ENCODE assay signal across 22 cellular contexts in the genomic region with DNA sequence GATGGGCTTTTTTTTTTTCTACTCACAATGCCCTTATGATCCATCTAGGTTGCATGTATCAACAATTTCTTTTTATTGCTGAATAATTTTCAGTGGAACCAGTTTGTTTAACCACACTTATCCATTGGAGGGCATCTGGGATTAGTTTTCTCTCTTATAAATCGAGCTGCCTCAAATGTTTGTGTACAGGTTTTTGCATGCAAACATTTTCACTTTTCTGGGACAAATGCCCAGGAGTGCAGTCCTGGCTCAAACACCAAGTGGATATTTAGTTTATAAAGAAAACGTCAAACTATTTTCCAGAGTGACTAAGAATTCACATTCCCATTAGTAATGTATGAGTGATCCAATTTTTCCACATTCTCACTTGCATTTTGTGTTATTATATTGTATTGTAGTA.
DNase-seq lines count a peak whose midpoint lies in the region; ATAC-seq and TF ChIP-seq lines count a peak whose summit lies in the region.
"Had no signal": no experiment of that assay in that cellular context is flagged by ENCODE, and none has a peak within 500 bp of the region (broad histone marks: within the 10 kb centered on the region; RNA-seq: fewer than 3 reads in every experiment).

No MANE protein-coding gene starts in this region.

- intact Hi-C loops in esophagus squamous epithelium (cut with DNase I) = no loop called here

- H3K79me2 ChIP-seq in GM23248 (ENCODE audit: insufficient read depth) = no peaks in the 10 kb centered on the region
- H3K79me2 ChIP-seq in hepatocyte = no peaks in the 10 kb centered on the region

- CTCF ChIA-PET in AG04449 (lab: Yijun Ruan, JAX) = interaction anchor here (0.9 kb wide), 1 partner anchor 315 kb away, joined by 3 read pairs; no protein-coding TSS in a partner anchor

- TF ChIP-seq CTCF in AG04449 (IDR thresholded peaks at IDR 0.05; ENCODE audit: insufficient read depth, low read length, missing control alignments) (no peak), hepatocyte (IDR thresholded peaks at IDR 0.05; ENCODE audit: poor library complexity) (no peak), esophagus squamous epithelium (IDR thresholded peaks at IDR 0.05) (no peak)

- H3K4me3 ChIP-seq in AG04449 (ENCODE audit: low read depth, low read length) = no peak overlapping the region
- no peak overlapping the region for H3K4me3 ChIP-seq in GM23248
- H3K4me3 ChIP-seq in hepatocyte = no peak overlapping the region
- H3K4me3 ChIP-seq in esophagus squamous epithelium = no peak overlapping the region
- H3K4me3 ChIP-seq: adrenal gland, GM12878, transverse colon had no signal

- no peaks in the 10 kb centered on the region for H3K36me3 Mint-ChIP-seq in activated T-cell treated with anti-CD3 and anti-CD28 coated beads, Interleukin-2, amount 50 U/mL, for 24 hours (ENCODE audit: low read depth)
- H3K36me3 Mint-ChIP-seq: natural killer cell had no signal

- no peaks in the 10 kb centered on the region for H3K27me3 ChIP-seq in GM23248 (replicated peaks; ENCODE audit: insufficient read depth)
- no peaks in the 10 kb centered on the region for H3K27me3 ChIP-seq in hepatocyte
- H3K27me3 ChIP-seq in esophagus squamous epithelium = no peaks in the 10 kb centered on the region
- H3K27me3 ChIP-seq: adrenal gland, transverse colon had no signal

- 0% methylated on average over 2 of the region's 2 CpGs for WGBS in GM23248 (ENCODE audit: low coverage in 1 of 2, low lambda C conversion rate in 2 of 2, missing lambda C conversion rate in 2 of 2), 2 experiments
- 42% methylated on average over 2 of the region's 2 CpGs for WGBS in hepatocyte (ENCODE audit: low lambda C conversion rate, missing lambda C conversion rate)
- WGBS in esophagus squamous epithelium, 2 donors = 14 to 15% methylated on average over 2 of the region's 2 CpGs

- H3K4me2 ChIP-seq in GM23248 (ENCODE audit: unreplicated experiment) (no peak overlapping the region), hepatocyte (no peak overlapping the region)

- H3F3A ChIP-seq in GM23248 (ENCODE audit: insufficient read depth) = peaks cover 16% of the 10 kb centered on the region; the same call in 1 of the 2 replicates

- no peak for ATAC-seq in HG02571 (IDR thresholded peaks at IDR 0.05; ENCODE audit: unreplicated experiment)
- ATAC-seq: activated T-helper 17 cell treated with anti-CD3 and anti-CD28 coated beads, Interleukin-2, amount 50 U/mL, for 72 hours; GM12878; natural killer cell had no signal

- no peak for TF ChIP-seq POLR2A in esophagus squamous epithelium (IDR thresholded peaks at IDR 0.05)

- H3K9me2 ChIP-seq in GM23248 (ENCODE audit: insufficient read depth) (no peaks in the 10 kb centered on the region), hepatocyte (replicated peaks; ENCODE audit: insufficient read depth) (no peaks in the 10 kb centered on the region)

- H3K27ac Mint-ChIP-seq in activated T-cell treated with anti-CD3 and anti-CD28 coated beads, Interleukin-2, amount 50 U/mL, for 24 hours = no peak overlapping the region
- H3K27ac Mint-ChIP-seq: activated T-helper 17 cell treated with anti-CD3 and anti-CD28 coated beads, Interleukin-2, amount 50 U/mL, for 72 hours; natural killer cell; T-helper 2 cell treated with Interferon-gamma antibody and Interleukin-4, amounts not matched to agents 5 μg/mL and 100 μg/mL, for 36 hours had no signal

- peaks cover 3% of the 10 kb centered on the region for H3K9me3 Mint-ChIP-seq in activated T-cell treated with anti-CD3 and anti-CD28 coated beads, Interleukin-2, amount 50 U/mL, for 24 hours
- H3K9me3 Mint-ChIP-seq: activated T-helper 17 cell treated with anti-CD3 and anti-CD28 coated beads, Interleukin-2, amount 50 U/mL, for 72 hours; natural killer cell; T-helper 2 cell treated with Interferon-gamma antibody and Interleukin-4, amounts not matched to agents 5 μg/mL and 100 μg/mL, for 36 hours had no signal

- no peak overlapping the region for H3K4me3 Mint-ChIP-seq in activated T-cell treated with anti-CD3 and anti-CD28 coated beads, Interleukin-2, amount 50 U/mL, for 24 hours
- H3K4me3 Mint-ChIP-seq: activated T-helper 17 cell treated with anti-CD3 and anti-CD28 coated beads, Interleukin-2, amount 50 U/mL, for 72 hours; natural killer cell; T-helper 2 cell treated with Interferon-gamma antibody and Interleukin-4, amounts not matched to agents 5 μg/mL and 100 μg/mL, for 36 hours had no signal

- H3K36me3 ChIP-seq in GM23248 (ENCODE audit: low read depth) (no peaks in the 10 kb centered on the region), hepatocyte (replicated peaks; ENCODE audit: insufficient read depth, low read depth) (no peaks in the 10 kb centered on the region), esophagus squamous epithelium (no peaks in the 10 kb centered on the region)
- H3K36me3 ChIP-seq: adrenal gland, transverse colon had no signal

- H3K4me1 ChIP-seq in GM23248 (ENCODE audit: insufficient read depth) (peaks cover 30% of the 10 kb centered on the region), hepatocyte (ENCODE audit: insufficient read depth) (peaks cover 8% of the 10 kb centered on the region), esophagus squamous epithelium (peaks cover 0 to 29% (median 14%) of the 10 kb centered on the region in 3 donors)
- H3K4me1 ChIP-seq: adrenal gland had no signal

- in situ Hi-C loops in GM23248 (cut with MboI) = loop anchor here (25.0 kb wide), 1 partner anchor 791 kb away; no protein-coding TSS in a partner anchor

- peaks cover 4% of the 10 kb centered on the region for H3K27me3 Mint-ChIP-seq in activated T-cell treated with anti-CD3 and anti-CD28 coated beads, Interleukin-2, amount 50 U/mL, for 24 hours

- H3K27ac ChIP-seq in GM23248 (peak overlapping the region; percentile 47; the same call in 1 of the 2 replicates), hepatocyte (peak overlapping the region; percentile 27), esophagus squamous epithelium (no peak overlapping the region)
- H3K27ac ChIP-seq: adrenal gland, transverse colon had no signal

- H3K9ac ChIP-seq in GM23248 = no peak overlapping the region

- DNase-seq in AG04449 (ENCODE audit: low read depth, low spot score) (peak; percentile 74), GM23248 (peak; percentile 90), astrocyte of the hippocampus (ENCODE audit: low read depth, low spot score) (peak; percentile 78), hepatocyte (ENCODE audit: low spot score) (no peak), NCI-H2107 treated with DMSO at 0.1 percent for 48 hours (lab: John Stamatoyannopoulos, UW; ENCODE audit: unreplicated experiment) (no peak), esophagus squamous epithelium (lab: John Stamatoyannopoulos, UW) (no peak)
- no peak for DNase-seq in activated T-cell treated with anti-CD3 and anti-CD28 coated beads, Interleukin-2, amount 50 U/mL, for 24 hours
- DNase-seq: activated CD4-positive, CD25-positive, alpha-beta regulatory T cell; activated CD8-positive, alpha-beta memory T cell treated with anti-CD3 and anti-CD28 coated beads for 24 hours; adrenal gland; KG1; mammary epithelial cell; natural killer cell; NCI-H1417; NCI-H2171; NCI-H774; stimulated activated naive CD4-positive, alpha-beta T cell; transverse colon had no signal

- H2AFZ ChIP-seq in GM23248 = no peak overlapping the region
- no peak overlapping the region for H2AFZ ChIP-seq in hepatocyte

- no peaks in the 10 kb centered on the region for H3K9me3 ChIP-seq in GM23248 (ENCODE audit: low read depth)
- no peaks in the 10 kb centered on the region for H3K9me3 ChIP-seq in hepatocyte (ENCODE audit: low read depth)
- H3K9me3 ChIP-seq in esophagus squamous epithelium = no peaks in the 10 kb centered on the region
- H3K9me3 ChIP-seq: adrenal gland, transverse colon had no signal

- no peaks in the 10 kb centered on the region for H3K4me1 Mint-ChIP-seq in activated T-cell treated with anti-CD3 and anti-CD28 coated beads, Interleukin-2, amount 50 U/mL, for 24 hours (ENCODE audit: low read depth)
- H3K4me1 Mint-ChIP-seq: activated T-helper 17 cell treated with anti-CD3 and anti-CD28 coated beads, Interleukin-2, amount 50 U/mL, for 72 hours; natural killer cell had no signal

- POLR2A ChIA-PET in AG04449 (lab: Yijun Ruan, JAX) = no interaction called here

- H4K20me1 ChIP-seq in GM23248 (ENCODE audit: insufficient read depth) = no peaks in the 10 kb centered on the region
- H4K20me1 ChIP-seq in hepatocyte (ENCODE audit: insufficient read depth, poor library complexity, severe bottlenecking) = no peaks in the 10 kb centered on the region

Comparison
In these comparisons a context has a peak if more than half of its experiments do, and no peak if none do; other contexts are left out.
1. DNase-seq: peak in AG04449 (single experiment), GM23248 (single experiment) and astrocyte of the hippocampus (single experiment); none in hepatocyte (single experiment), NCI-H2107 treated with DMSO at 0.1 percent for 48 hours (single experiment), esophagus squamous epithelium (single experiment) and activated T-cell treated with anti-CD3 and anti-CD28 coated beads, Interleukin-2, amount 50 U/mL, for 24 hours (single experiment).
2. H3K27ac ChIP-seq: peak in GM23248 (single experiment) and hepatocyte (single experiment); none in esophagus squamous epithelium (0 of 4).